8 cellular contexts compared by ENCODE assay signal in the genomic region with DNA sequence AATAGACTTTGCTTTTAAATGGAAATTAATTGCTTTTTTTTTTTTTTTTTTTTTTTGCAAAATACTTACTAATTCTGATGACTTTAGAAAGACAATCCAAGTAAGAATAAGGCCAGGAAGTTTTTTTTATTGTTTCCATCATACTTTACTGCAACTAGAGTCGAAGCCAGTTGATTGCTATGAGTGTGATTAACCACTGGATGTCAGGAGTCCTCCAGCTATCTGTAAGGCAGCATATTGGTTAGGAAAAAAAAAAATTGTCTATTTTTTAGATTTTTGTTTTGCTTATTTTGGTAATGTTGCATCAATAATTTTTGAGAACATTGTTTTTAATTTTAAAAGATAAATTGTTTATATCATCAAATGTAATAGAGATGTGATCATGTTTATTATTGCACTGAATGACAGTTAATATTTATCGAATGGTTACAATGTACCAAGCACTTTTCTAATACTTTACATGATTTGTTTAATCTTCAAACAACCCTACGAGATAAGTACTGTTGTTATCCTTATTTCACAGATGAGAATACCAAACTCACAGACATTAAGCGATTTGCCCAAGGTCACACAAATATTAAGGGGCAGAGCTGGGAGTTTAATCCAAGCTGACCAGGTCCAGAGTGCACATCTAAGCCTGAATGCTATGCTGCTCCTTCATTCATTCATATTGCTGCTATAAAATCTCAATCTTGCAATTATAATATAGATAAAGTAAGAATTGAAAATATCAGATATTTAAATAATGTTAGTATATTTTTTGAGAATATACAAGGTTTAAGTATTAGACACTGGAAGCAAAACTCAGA. TPM values are rescaled to one million over a fixed set of nuclear protein-coding genes. Genes with fewer than 3 reads are reported as not detected.
DNase-seq lines count a peak whose midpoint lies in the region; ATAC-seq and TF ChIP-seq lines count a peak whose summit lies in the region.
"Had no signal": no experiment of that assay in that cellular context is flagged by ENCODE, and none has a peak within 500 bp of the region (broad histone marks: within the 10 kb centered on the region; RNA-seq: fewer than 3 reads in every experiment).

No MANE protein-coding gene starts in this region.

- H3K36me3 Mint-ChIP-seq in WTC11, result no peaks in the 10 kb centered on the region

- H3K9me3 Mint-ChIP-seq in WTC11, result peaks cover 3% of the 10 kb centered on the region

- POLR2A ChIA-PET in WTC11 (lab: Charles Lee), result interaction anchor here (0.7 kb wide), 1 partner anchor 491 kb away, joined by 4 read pairs; no protein-coding TSS in a partner anchor

- DNase-seq in WTC11 (ENCODE audit: low spot score), result no peak
- DNase-seq in kidney glomerular epithelial cell (lab: John Stamatoyannopoulos, UW), result peak; percentile 44
- no peak for DNase-seq in activated CD4-positive, alpha-beta T cell treated with anti-CD3 and anti-CD28 coated beads, Interleukin-2, amount 50 U/mL, for 4 hours
- no peak for DNase-seq in NCI-H1048 (lab: John Stamatoyannopoulos, UW)

- ATAC-seq in HG03520 (IDR thresholded peaks at IDR 0.05; ENCODE audit: unreplicated experiment), result peak; percentile 63
- ATAC-seq in WTC11, result peak; percentile 76
- no peak for ATAC-seq in GM18870 (IDR thresholded peaks at IDR 0.05; ENCODE audit: unreplicated experiment)

- 0 out of 3 replicates have a peak, but pooled peaks have one; percentile 32 for TF ChIP-seq CTCF in GM12872 (IDR thresholded peaks at IDR 0.05; ENCODE audit: insufficient read depth, low read depth, low read length)
- TF ChIP-seq CTCF in WTC11 (IDR thresholded peaks at IDR 0.05), result no peak

- H3K27ac Mint-ChIP-seq in WTC11, result no peak overlapping the region

- H3K4me3 Mint-ChIP-seq in WTC11, result no peak overlapping the region

- peaks cover 10% of the 10 kb centered on the region for H3K4me1 Mint-ChIP-seq in WTC11

- no peaks in the 10 kb centered on the region for H3K27me3 Mint-ChIP-seq in WTC11 (ENCODE audit: low read depth)

- CTCF ChIA-PET in WTC11 (lab: Charles Lee), result interaction anchor here (0.5 to 3.6 kb wide), 15 partner anchors 8 to 1222 kb away, joined by 3 to 38 read pairs (median 8); no protein-coding TSS in a partner anchor

TF ChIP-seq in WTC11, 78 proteins besides CTCF, POLR2A, EP300 and RAD21 (continues in another document):
- TF ChIP-seq NFE2L1 (CRISPR knock-in tag; IDR thresholded peaks at IDR 0.05), result no peak
- TF ChIP-seq ESRRA (CRISPR knock-in tag; IDR thresholded peaks at IDR 0.05; ENCODE audit: borderline replicate concordance), result no peak
- TF ChIP-seq, protein P1, sequence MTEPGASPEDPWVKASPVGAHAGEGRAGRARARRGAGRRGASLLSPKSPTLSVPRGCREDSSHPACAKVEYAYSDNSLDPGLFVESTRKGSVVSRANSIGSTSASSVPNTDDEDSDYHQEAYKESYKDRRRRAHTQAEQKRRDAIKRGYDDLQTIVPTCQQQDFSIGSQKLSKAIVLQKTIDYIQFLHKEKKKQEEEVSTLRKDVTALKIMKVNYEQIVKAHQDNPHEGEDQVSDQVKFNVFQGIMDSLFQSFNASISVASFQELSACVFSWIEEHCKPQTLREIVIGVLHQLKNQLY (CRISPR knock-in tag; IDR thresholded peaks at IDR 0.05), result no peak
- no peak for TF ChIP-seq HMGA2 (CRISPR knock-in tag; IDR thresholded peaks at IDR 0.05)
- TF ChIP-seq, protein P2, sequence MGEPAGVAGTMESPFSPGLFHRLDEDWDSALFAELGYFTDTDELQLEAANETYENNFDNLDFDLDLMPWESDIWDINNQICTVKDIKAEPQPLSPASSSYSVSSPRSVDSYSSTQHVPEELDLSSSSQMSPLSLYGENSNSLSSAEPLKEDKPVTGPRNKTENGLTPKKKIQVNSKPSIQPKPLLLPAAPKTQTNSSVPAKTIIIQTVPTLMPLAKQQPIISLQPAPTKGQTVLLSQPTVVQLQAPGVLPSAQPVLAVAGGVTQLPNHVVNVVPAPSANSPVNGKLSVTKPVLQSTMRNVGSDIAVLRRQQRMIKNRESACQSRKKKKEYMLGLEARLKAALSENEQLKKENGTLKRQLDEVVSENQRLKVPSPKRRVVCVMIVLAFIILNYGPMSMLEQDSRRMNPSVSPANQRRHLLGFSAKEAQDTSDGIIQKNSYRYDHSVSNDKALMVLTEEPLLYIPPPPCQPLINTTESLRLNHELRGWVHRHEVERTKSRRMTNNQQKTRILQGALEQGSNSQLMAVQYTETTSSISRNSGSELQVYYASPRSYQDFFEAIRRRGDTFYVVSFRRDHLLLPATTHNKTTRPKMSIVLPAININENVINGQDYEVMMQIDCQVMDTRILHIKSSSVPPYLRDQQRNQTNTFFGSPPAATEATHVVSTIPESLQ (CRISPR knock-in tag; IDR thresholded peaks at IDR 0.05), result no peak
- TF ChIP-seq ELF4 (CRISPR knock-in tag; IDR thresholded peaks at IDR 0.05; ENCODE audit: low read depth), result no peak
- TF ChIP-seq, protein P3, sequence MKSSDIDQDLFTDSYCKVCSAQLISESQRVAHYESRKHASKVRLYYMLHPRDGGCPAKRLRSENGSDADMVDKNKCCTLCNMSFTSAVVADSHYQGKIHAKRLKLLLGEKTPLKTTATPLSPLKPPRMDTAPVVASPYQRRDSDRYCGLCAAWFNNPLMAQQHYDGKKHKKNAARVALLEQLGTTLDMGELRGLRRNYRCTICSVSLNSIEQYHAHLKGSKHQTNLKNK (CRISPR knock-in tag; IDR thresholded peaks at IDR 0.05), result no peak
- TF ChIP-seq, protein P4, sequence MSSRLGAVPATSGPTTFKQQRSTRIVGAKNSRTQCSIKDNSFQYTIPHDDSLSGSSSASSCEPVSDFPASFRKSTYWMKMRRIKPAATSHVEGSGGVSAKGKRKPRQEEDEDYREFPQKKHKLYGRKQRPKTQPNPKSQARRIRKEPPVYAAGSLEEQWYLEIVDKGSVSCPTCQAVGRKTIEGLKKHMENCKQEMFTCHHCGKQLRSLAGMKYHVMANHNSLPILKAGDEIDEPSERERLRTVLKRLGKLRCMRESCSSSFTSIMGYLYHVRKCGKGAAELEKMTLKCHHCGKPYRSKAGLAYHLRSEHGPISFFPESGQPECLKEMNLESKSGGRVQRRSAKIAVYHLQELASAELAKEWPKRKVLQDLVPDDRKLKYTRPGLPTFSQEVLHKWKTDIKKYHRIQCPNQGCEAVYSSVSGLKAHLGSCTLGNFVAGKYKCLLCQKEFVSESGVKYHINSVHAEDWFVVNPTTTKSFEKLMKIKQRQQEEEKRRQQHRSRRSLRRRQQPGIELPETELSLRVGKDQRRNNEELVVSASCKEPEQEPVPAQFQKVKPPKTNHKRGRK (CRISPR knock-in tag; IDR thresholded peaks at IDR 0.05; ENCODE audit: borderline replicate concordance), result no peak
- no peak for TF ChIP-seq GTF2I (CRISPR knock-in tag; conservative IDR thresholded peaks at IDR 0.05)
- TF ChIP-seq, protein P5, sequence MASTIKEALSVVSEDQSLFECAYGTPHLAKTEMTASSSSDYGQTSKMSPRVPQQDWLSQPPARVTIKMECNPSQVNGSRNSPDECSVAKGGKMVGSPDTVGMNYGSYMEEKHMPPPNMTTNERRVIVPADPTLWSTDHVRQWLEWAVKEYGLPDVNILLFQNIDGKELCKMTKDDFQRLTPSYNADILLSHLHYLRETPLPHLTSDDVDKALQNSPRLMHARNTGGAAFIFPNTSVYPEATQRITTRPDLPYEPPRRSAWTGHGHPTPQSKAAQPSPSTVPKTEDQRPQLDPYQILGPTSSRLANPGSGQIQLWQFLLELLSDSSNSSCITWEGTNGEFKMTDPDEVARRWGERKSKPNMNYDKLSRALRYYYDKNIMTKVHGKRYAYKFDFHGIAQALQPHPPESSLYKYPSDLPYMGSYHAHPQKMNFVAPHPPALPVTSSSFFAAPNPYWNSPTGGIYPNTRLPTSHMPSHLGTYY (CRISPR knock-in tag; IDR thresholded peaks at IDR 0.05), result no peak
- TF ChIP-seq, protein P6, sequence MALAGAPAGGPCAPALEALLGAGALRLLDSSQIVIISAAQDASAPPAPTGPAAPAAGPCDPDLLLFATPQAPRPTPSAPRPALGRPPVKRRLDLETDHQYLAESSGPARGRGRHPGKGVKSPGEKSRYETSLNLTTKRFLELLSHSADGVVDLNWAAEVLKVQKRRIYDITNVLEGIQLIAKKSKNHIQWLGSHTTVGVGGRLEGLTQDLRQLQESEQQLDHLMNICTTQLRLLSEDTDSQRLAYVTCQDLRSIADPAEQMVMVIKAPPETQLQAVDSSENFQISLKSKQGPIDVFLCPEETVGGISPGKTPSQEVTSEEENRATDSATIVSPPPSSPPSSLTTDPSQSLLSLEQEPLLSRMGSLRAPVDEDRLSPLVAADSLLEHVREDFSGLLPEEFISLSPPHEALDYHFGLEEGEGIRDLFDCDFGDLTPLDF (CRISPR knock-in tag; IDR thresholded peaks at IDR 0.05), result no peak
- TF ChIP-seq, protein P7, sequence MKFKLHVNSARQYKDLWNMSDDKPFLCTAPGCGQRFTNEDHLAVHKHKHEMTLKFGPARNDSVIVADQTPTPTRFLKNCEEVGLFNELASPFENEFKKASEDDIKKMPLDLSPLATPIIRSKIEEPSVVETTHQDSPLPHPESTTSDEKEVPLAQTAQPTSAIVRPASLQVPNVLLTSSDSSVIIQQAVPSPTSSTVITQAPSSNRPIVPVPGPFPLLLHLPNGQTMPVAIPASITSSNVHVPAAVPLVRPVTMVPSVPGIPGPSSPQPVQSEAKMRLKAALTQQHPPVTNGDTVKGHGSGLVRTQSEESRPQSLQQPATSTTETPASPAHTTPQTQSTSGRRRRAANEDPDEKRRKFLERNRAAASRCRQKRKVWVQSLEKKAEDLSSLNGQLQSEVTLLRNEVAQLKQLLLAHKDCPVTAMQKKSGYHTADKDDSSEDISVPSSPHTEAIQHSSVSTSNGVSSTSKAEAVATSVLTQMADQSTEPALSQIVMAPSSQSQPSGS (CRISPR knock-in tag; IDR thresholded peaks at IDR 0.05; ENCODE audit: borderline replicate concordance, low read depth), result no peak
- no peak for TF ChIP-seq ZNF121 (CRISPR knock-in tag; IDR thresholded peaks at IDR 0.05)
- TF ChIP-seq, protein P8, sequence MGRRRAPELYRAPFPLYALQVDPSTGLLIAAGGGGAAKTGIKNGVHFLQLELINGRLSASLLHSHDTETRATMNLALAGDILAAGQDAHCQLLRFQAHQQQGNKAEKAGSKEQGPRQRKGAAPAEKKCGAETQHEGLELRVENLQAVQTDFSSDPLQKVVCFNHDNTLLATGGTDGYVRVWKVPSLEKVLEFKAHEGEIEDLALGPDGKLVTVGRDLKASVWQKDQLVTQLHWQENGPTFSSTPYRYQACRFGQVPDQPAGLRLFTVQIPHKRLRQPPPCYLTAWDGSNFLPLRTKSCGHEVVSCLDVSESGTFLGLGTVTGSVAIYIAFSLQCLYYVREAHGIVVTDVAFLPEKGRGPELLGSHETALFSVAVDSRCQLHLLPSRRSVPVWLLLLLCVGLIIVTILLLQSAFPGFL (CRISPR knock-in tag; IDR thresholded peaks at IDR 0.05; ENCODE audit: borderline replicate concordance), result no peak

RNA-seq across cellular contexts. Expression of a gene that starts 19.9 kb away (rescaled TPM):
- total RNA-seq in WTC11 (2021), result 0.09 to 0.11 TPM in 2 of 3 replicates, not detected in the other
- total RNA-seq: T-helper 2 cell treated with Interferon-gamma antibody and Interleukin-4, amounts not matched to agents 100 ng/mL and 5 ng/mL, for 36 hours had no signal

RNA-seq across cellular contexts. Expression of a gene that starts 34.1 kb away (rescaled TPM):
- not detected in 3 replicates for total RNA-seq in WTC11 (2021)
- total RNA-seq: T-helper 2 cell treated with Interferon-gamma antibody and Interleukin-4, amounts not matched to agents 100 ng/mL and 5 ng/mL, for 36 hours had no signal
